In genomic region chr3:127994011-127994410, GRCh38 we compare ENCODE assay signal across 34 cellular contexts.
"Had no signal": no experiment of that assay in that cellular context is flagged by ENCODE, and none has a peak within 500 bp of the region (broad histone marks: within the 10 kb centered on the region; RNA-seq: fewer than 3 reads in every experiment).

No MANE protein-coding gene starts in this region.

- H3K4me1 ChIP-seq: adrenal gland, ascending aorta, body of pancreas, breast epithelium had no signal

- DNase-seq: activated effector memory CD4-positive, alpha-beta T cell treated with anti-CD3 and anti-CD28 coated beads, Interleukin-2, amount 50 U/mL, for 16 hours; activated effector memory CD4-positive, alpha-beta T cell treated with Interleukin-2 at 50 U/mL for 16 hours; activated gamma-delta T cell; activated gamma-delta T cell treated with Interleukin-2 at 50 U/mL for 16 hours; activated naive CD4-positive, alpha-beta T cell; activated naive CD4-positive, alpha-beta T cell treated with anti-CD3 and anti-CD28 coated beads for 36 hours; activated naive CD4-positive, alpha-beta T cell treated with anti-CD3 and anti-CD28 coated beads, Interleukin-2, amount 10 ng/mL, durations not matched to agents 7 days and 5 days; activated naive CD4-positive, alpha-beta T cell treated with anti-CD3 and anti-CD28 coated beads, Interleukin-2, amount 50 U/mL, for 16 hours; activated naive CD4-positive, alpha-beta T cell treated with Interleukin-2 at 50 U/mL for 16 hours; activated naive CD8-positive, alpha-beta T cell treated with anti-CD3 and anti-CD28 coated beads for 36 hours; activated naive CD8-positive, alpha-beta T cell treated with anti-CD3 and anti-CD28 coated beads, Interleukin-2, amount 10 ng/mL, durations not matched to agents 7 days and 5 days; activated naive CD8-positive, alpha-beta T cell treated with anti-CD3 and anti-CD28 coated beads, Interleukin-2, amount 50 U/mL, for 24 hours; activated T-cell treated with anti-CD3 and anti-CD28 coated beads for 4 hours; activated T-cell treated with anti-CD3 and anti-CD28 coated beads, Interleukin-2, amount 50 U/mL, for 1 hour; activated T-cell treated with anti-CD3 and anti-CD28 coated beads, Interleukin-2, amount 50 U/mL, for 24 hours; activated T-cell treated with anti-CD3 and anti-CD28 coated beads, Interleukin-2, amount 50 U/mL, for 4 hours; activated T-cell treated with anti-CD3 and anti-CD28 coated beads, Interleukin-2, amount 50 U/mL, for 48 hours; activated T-cell treated with anti-CD3 and anti-CD28 coated beads, Interleukin-2, amount 50 U/mL, for 72 hours; amniotic stem cell; amygdala; anterior cingulate cortex; aorta; body of pancreas; brain microvascular endothelial cell; caudate nucleus; central memory CD4-positive, alpha-beta T cell; cerebellar nuclear complex had no signal

- H3K27me3 ChIP-seq: adrenal gland, ascending aorta, body of pancreas, brain microvascular endothelial cell, breast epithelium, cardiac muscle cell had no signal

- H3K4me3 ChIP-seq: adrenal gland, ascending aorta, body of pancreas, breast epithelium, cardiac muscle cell had no signal

- H3K9me3 ChIP-seq: adrenal gland, ascending aorta, body of pancreas, breast epithelium had no signal

- H3K36me3 ChIP-seq: adrenal gland, ascending aorta, brain microvascular endothelial cell, breast epithelium, cardiac muscle cell had no signal

- FAIRE-seq: astrocyte had no signal

- H3K27ac ChIP-seq: adrenal gland, ascending aorta, body of pancreas, brain microvascular endothelial cell, breast epithelium, cardiac muscle cell had no signal

- ATAC-seq: activated naive CD4-positive, alpha-beta T cell treated with anti-CD3 and anti-CD28 coated beads, Interleukin-2, amount 50 U/mL, for 72 hours; activated naive CD8-positive, alpha-beta T cell treated with anti-CD3 and anti-CD28 coated beads, Interleukin-2, amount 50 U/mL, for 24 hours; activated T-cell treated with anti-CD3 and anti-CD28 coated beads, Interleukin-2, amount 50 U/mL, for 4 hours; activated T-cell treated with anti-CD3 and anti-CD28 coated beads, Interleukin-2, amount 50 U/mL, for 72 hours; activated T-helper 17 cell treated with anti-CD3 and anti-CD28 coated beads, Interleukin-2, amount 50 U/mL, for 72 hours; body of pancreas had no signal
